In genomic region chr11:30560345-30561106, GRCh38 we compare ENCODE assay signal across 16 cellular contexts. TPM values are rescaled to one million over a fixed set of nuclear protein-coding genes. Genes with fewer than 3 reads are reported as not detected.
DNase-seq lines count a peak whose midpoint lies in the region; FAIRE-seq and TF ChIP-seq lines count a peak whose summit lies in the region.
"Had no signal": no experiment of that assay in that cellular context is flagged by ENCODE, and none has a peak within 500 bp of the region (broad histone marks: within the 10 kb centered on the region; RNA-seq: fewer than 3 reads in every experiment).

No MANE protein-coding gene starts in this region.

- no peak overlapping the region; the same call in 1 of the 2 replicates for H2AK5ac ChIP-seq in H1 (ENCODE audit: low read depth, low read length)

- peak overlapping the region; percentile 48 for H3K56ac ChIP-seq in H1 (replicated peaks; ENCODE audit: insufficient read length, low read depth, low read length)

- no peaks in the 10 kb centered on the region for H3K79me2 ChIP-seq in H1 (ENCODE audit: control insufficient read depth in 1 of 2, insufficient read depth in 2 of 2, low read length in 2 of 2)

- DNase-seq in NCI-H526 treated with DMSO at 0.1 percent for 48 hours (lab: John Stamatoyannopoulos, UW) (peak; percentile 34), H1 (ENCODE audit: low read depth in 1 of 2, low spot score in 2 of 2) (no peak), kidney (no peak), thyroid gland (no peak), occipital lobe (lab: John Stamatoyannopoulos, UW) (no peak), pons (ENCODE audit: low spot score) (no peak), midbrain (lab: John Stamatoyannopoulos, UW) (no peak)
- DNase-seq: activated CD4-positive, alpha-beta T cell treated with anti-CD3 and anti-CD28 coated beads, Interleukin-2, amount 50 U/mL, for 48 hours; activated T-cell treated with anti-CD3 and anti-CD28 coated beads, Interleukin-2, amount 50 U/mL, for 4 hours; cortex of kidney; naive B cell; NCI-H146; NCI-H446; stimulated activated CD4-positive, alpha-beta T cell treated with anti-CD3 and anti-CD28 coated beads, Interleukin-2, amount 100 ng/mL, for 24 hours; testis had no signal

- H3K36me3 ChIP-seq in H1 (ENCODE audit: control insufficient read depth in 2 of 4, insufficient read depth in 4 of 4, low read length in 3 of 4) (peaks cover 0 to 5% (median 2%) of the 10 kb centered on the region in 4 experiments; a peak in 2 of 8 replicates), kidney (ENCODE audit: control insufficient read depth in 1 of 2, insufficient read depth in 2 of 2, low read length in 2 of 2) (no peaks in the 10 kb centered on the region), thyroid gland (no peaks in the 10 kb centered on the region)

- peaks cover 3% of the 10 kb centered on the region; the same call in 1 of the 2 replicates for H3K23me2 ChIP-seq in H1 (ENCODE audit: low read depth, low read length)

- peak overlapping the region; percentile 44; the same call in 1 of the 2 replicates for H2BK20ac ChIP-seq in H1 (ENCODE audit: low read length)

- H2BK5ac ChIP-seq in H1 (ENCODE audit: low read depth, low read length): peak overlapping the region; percentile 76; the same call in 1 of the 2 replicates

- H2BK120ac ChIP-seq in H1 (replicated peaks; ENCODE audit: low read depth, low read length): peak overlapping the region; percentile 84

- TF ChIP-seq POLR2A in H1 (IDR thresholded peaks at IDR 0.05; ENCODE audit: control extremely low read depth in 1 of 2, low read depth in 2 of 2, low read length in 2 of 2): no peak
- no peak for TF ChIP-seq POLR2A in thyroid gland (IDR thresholded peaks at IDR 0.05)

- H2AFZ ChIP-seq in H1 (ENCODE audit: low read length): no peak overlapping the region

- H3K27me3 ChIP-seq in H1 (replicated peaks in 1 of 4; ENCODE audit: control insufficient read depth in 3 of 4, extremely low read depth in 1 of 4, insufficient read depth in 3 of 4, low read length in 3 of 4): no peaks in the 10 kb centered on the region
- no peaks in the 10 kb centered on the region for H3K27me3 ChIP-seq in thyroid gland
- H3K27me3 ChIP-seq: testis had no signal

- H4K5ac ChIP-seq in H1 (ENCODE audit: insufficient read length, low read depth, low read length): peak overlapping the region; percentile 88

- no peak overlapping the region for H4K8ac ChIP-seq in H1 (ENCODE audit: extremely low read depth, insufficient read depth, low read length)

- no peak overlapping the region for H3K23ac ChIP-seq in H1 (ENCODE audit: insufficient read length)

- peak overlapping the region; percentile 56 to 67 for H3K4me2 ChIP-seq in H1 (ENCODE audit: insufficient read depth in 1 of 2, low read depth in 2 of 2, low read length in 2 of 2)

- no peak overlapping the region for H3K14ac ChIP-seq in H1 (ENCODE audit: insufficient read length)

- no peak; a peak in 1 of 3 replicates for TF ChIP-seq EP300 in H1 (IDR thresholded peaks at IDR 0.05; ENCODE audit: borderline replicate concordance in 1 of 2, low read depth in 2 of 2, low read length in 2 of 2)

- H3K18ac ChIP-seq in H1 (ENCODE audit: extremely low read depth, low read length): peak overlapping the region; percentile 43

- no peaks in the 10 kb centered on the region for H4K20me1 ChIP-seq in H1 (replicated peaks in 1 of 2; ENCODE audit: control insufficient read depth in 1 of 2, insufficient read depth in 2 of 2, low read length in 2 of 2)

- H3K4me1 ChIP-seq in H1 (replicated peaks in 1 of 4; ENCODE audit: control insufficient read depth in 3 of 4, insufficient read depth in 4 of 4, low read length in 3 of 4): peaks cover 2 to 19% (median 16%) of the 10 kb centered on the region in 4 experiments; a peak in 5 of 7 replicates
- peaks cover 0 to 2% of the 10 kb centered on the region in 2 donors for H3K4me1 ChIP-seq in kidney (ENCODE audit: control insufficient read depth in 1 of 2, insufficient read depth in 1 of 2, low read depth in 1 of 2, low read length in 2 of 2)
- peaks cover 19 to 23% of the 10 kb centered on the region in 2 donors for H3K4me1 ChIP-seq in thyroid gland

- peaks cover 11 to 15% of the 10 kb centered on the region in 2 experiments for H3K9me3 ChIP-seq in H1 (ENCODE audit: insufficient read depth in 2 of 2, low read depth in 1 of 2, low read length in 1 of 2)
- no peaks in the 10 kb centered on the region for H3K9me3 ChIP-seq in kidney (ENCODE audit: control insufficient read depth in 1 of 2, low read length in 2 of 2)
- H3K9me3 ChIP-seq in thyroid gland: no peaks in the 10 kb centered on the region
- H3K9me3 ChIP-seq: testis had no signal

- H3K4ac ChIP-seq in H1 (replicated peaks; ENCODE audit: insufficient read length, low read depth, low read length): no peak overlapping the region

- TF ChIP-seq CTCF in H1 (IDR thresholded peaks at IDR 0.05; ENCODE audit: control extremely low read depth in 1 of 3, insufficient read depth in 1 of 3, low read depth in 1 of 3, low read length in 3 of 3) (no peak), kidney (IDR thresholded peaks at IDR 0.05; ENCODE audit: borderline replicate concordance, extremely low read depth, insufficient read depth) (no peak), thyroid gland (IDR thresholded peaks at IDR 0.05) (no peak)

- no peaks in the 10 kb centered on the region; the same call in 1 of the 2 replicates for H3K79me1 ChIP-seq in H1 (ENCODE audit: low read depth, low read length)

- intact Hi-C loops in kidney (cut with DNase I) (no loop called here), thyroid gland (cut with DNase I) (no loop called here)

- H3K9ac ChIP-seq in H1 (replicated peaks in 1 of 4; ENCODE audit: extremely low read depth in 1 of 4, low read depth in 3 of 4, low read length in 3 of 4) (no peak overlapping the region), kidney (ENCODE audit: low read length in 2 of 2) (peak overlapping the region in 1 of 2 donors; percentile 51)

- WGBS in H1 (ENCODE audit: extremely low coverage in 1 of 2, insufficient coverage in 1 of 2, insufficient read length in 1 of 2, insufficient replicate concordance in 2 of 2, low coverage in 1 of 2, low lambda C conversion rate in 2 of 2, missing lambda C conversion rate in 1 of 2), 2 experiments: 1% methylated on average over 7 of the region's 7 CpGs; no CpG with 5 or more reads in 1 of the 2 experiments
- WGBS in thyroid gland, 2 donors: 56 to 65% methylated on average over 7 of the region's 7 CpGs

- H3K4me3 ChIP-seq in H1 (ENCODE audit: extremely low read depth in 1 of 4, insufficient read depth in 2 of 4, low read depth in 3 of 4, low read length in 4 of 4): peak overlapping the region in 2 of 4 experiments; percentile 1 to 45; a peak in 3 of 8 replicates
- H3K4me3 ChIP-seq in kidney (ENCODE audit: low read length in 2 of 2): peak overlapping the region; percentile 64 to 65
- H3K4me3 ChIP-seq in thyroid gland (replicated peaks in 1 of 3): peak overlapping the region in 1 of 3 donors; percentile 7
- H3K4me3 ChIP-seq: testis had no signal

- H2BK15ac ChIP-seq in H1 (ENCODE audit: low read length): no peak overlapping the region

- FAIRE-seq in H1 (lab: Jason Lieb, UNC): peak; percentile 96
- FAIRE-seq in kidney (lab: Jason Lieb, UNC): no peak

- TF ChIP-seq RAD21 in H1 (IDR thresholded peaks at IDR 0.05 in 1 of 2, conservative IDR thresholded peaks at IDR 0.05 in 1 of 2; ENCODE audit: low read depth in 2 of 2, low read length in 2 of 2): no peak

- H2BK12ac ChIP-seq in H1 (ENCODE audit: low read depth, low read length): peak overlapping the region; percentile 64; the same call in 1 of the 2 replicates

- POLR2A ChIA-PET in H1 (lab: Charles Lee; ENCODE audit: partially characterized antibody): interaction anchor here (1.2 to 1.7 kb wide), 3 partner anchors 16 to 185 kb away, joined by 3 to 5 read pairs (median 3); partner anchors contain the start of gene MPPED2

- peak overlapping the region; percentile 34 for H4K91ac ChIP-seq in H1 (replicated peaks; ENCODE audit: insufficient read length, low read length)

- CTCF ChIA-PET in H1 (lab: Charles Lee; ENCODE audit: partially characterized antibody): interaction anchor here (0.6 kb wide), 1 partner anchor 147 kb away, joined by 3 read pairs; no protein-coding TSS in a partner anchor

- H3K27ac ChIP-seq in H1 (ENCODE audit: low read depth, low read length): peak overlapping the region; percentile 61; the same call in 1 of the 2 replicates
- H3K27ac ChIP-seq in kidney (ENCODE audit: low read depth in 2 of 2, low read length in 2 of 2): peak overlapping the region; percentile 1 to 52
- peak overlapping the region; percentile 32 to 52 (median 37) for H3K27ac ChIP-seq in thyroid gland
- H3K27ac ChIP-seq: testis had no signal

TF ChIP-seq in H1, 55 proteins besides CTCF, POLR2A, EP300 and RAD21 (continues in another document):
- TF ChIP-seq, protein P1, sequence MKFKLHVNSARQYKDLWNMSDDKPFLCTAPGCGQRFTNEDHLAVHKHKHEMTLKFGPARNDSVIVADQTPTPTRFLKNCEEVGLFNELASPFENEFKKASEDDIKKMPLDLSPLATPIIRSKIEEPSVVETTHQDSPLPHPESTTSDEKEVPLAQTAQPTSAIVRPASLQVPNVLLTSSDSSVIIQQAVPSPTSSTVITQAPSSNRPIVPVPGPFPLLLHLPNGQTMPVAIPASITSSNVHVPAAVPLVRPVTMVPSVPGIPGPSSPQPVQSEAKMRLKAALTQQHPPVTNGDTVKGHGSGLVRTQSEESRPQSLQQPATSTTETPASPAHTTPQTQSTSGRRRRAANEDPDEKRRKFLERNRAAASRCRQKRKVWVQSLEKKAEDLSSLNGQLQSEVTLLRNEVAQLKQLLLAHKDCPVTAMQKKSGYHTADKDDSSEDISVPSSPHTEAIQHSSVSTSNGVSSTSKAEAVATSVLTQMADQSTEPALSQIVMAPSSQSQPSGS (IDR thresholded peaks at IDR 0.05; ENCODE audit: low read length): peak; percentile 79

RNA-seq across cellular contexts. Expression of gene MPPED2, which starts 25.6 kb away (rescaled TPM):
- total RNA-seq in H1 (2021; fragmentation: NEBNext Ultra II Directional; extraction: Animal tissue kit (Norgen Biotek cat#: 25700)): 3.5 and 6.2 TPM in 2 replicates
- polyA plus RNA-seq in H1 (2011; rRNA removed) (1.3 TPM in 2 replicates), kidney (ENCODE audit: insufficient read depth, low read depth, low replicate concordance) (10.8 TPM)
- 1.2 TPM for polyA plus RNA-seq in H1 (2011; cell fraction: cytosol; rRNA removed)
- polyA plus RNA-seq in H1 (2011; cell fraction: nucleus; rRNA removed): 4.9 TPM
- polyA plus RNA-seq in H1 (2012, experiment 1 of 2): 3.0 to 4.8 TPM (median 3.8 TPM) in 4 replicates
- polyA plus RNA-seq in H1 (2012, experiment 2 of 2): 2.1 TPM
- polyA plus RNA-seq in H1 (2013, experiment 1 of 2): 2.7 TPM
- 2.2 TPM for polyA plus RNA-seq in H1 (2013, experiment 2 of 2)
- 7.7 and 10.8 TPM in 2 replicates for polyA minus RNA-seq in H1 (2011; rRNA and poly(A)+ RNA removed)
- polyA minus RNA-seq in H1 (2011; cell fraction: cytosol; rRNA and poly(A)+ RNA removed): 2.0 TPM
- polyA minus RNA-seq in H1 (2011; cell fraction: nucleus; rRNA and poly(A)+ RNA removed): 22.9 TPM
- total RNA-seq in kidney (12.9 TPM), thyroid gland (100 to 1,000 TPM in 1 of 4 donors, 10 to 100 TPM in 3; 35.5 to 103 (median 75.0) TPM), occipital lobe (70.5 TPM)
- polyA plus RNA-seq: BJ had no signal
